Comparison of ENCODE assay signal across 15 cellular contexts in genomic region chr7:101984997-101985645, GRCh38.
A peak's percentile ranks its signal among the peaks of the same experiment; 100 is the strongest.
DNase-seq lines count a peak whose midpoint lies in the region; ATAC-seq, FAIRE-seq and TF ChIP-seq lines count a peak whose summit lies in the region.
"Had no signal": no experiment of that assay in that cellular context is flagged by ENCODE, and none has a peak within 500 bp of the region (broad histone marks: within the 10 kb centered on the region; RNA-seq: fewer than 3 reads in every experiment).

No MANE protein-coding gene starts in this region.

- no peak overlapping the region for H4K5ac ChIP-seq in mesendoderm (ENCODE audit: low read length)

- peaks cover 36% of the 10 kb centered on the region for H3K79me2 ChIP-seq in mesendoderm (ENCODE audit: control insufficient read depth, insufficient read depth, low read length)

- H3K4ac ChIP-seq in mesendoderm (ENCODE audit: low read depth, low read length) = no peak overlapping the region

- peak; percentile 76 for FAIRE-seq in GM12892 (lab: Jason Lieb, UNC)

- H2AK5ac ChIP-seq in mesendoderm (ENCODE audit: low read length) = no peak overlapping the region

- H3K36me3 ChIP-seq in BLaER1 treated with 17β-estradiol and CSF1 and Interleukin-3, amounts not matched to agents 10 nM and 100 nM = peaks cover 0 to 22% (median 9%) of the 10 kb centered on the region in 11 experiments; a peak in 10 of 22 replicates
- H3K36me3 ChIP-seq in mesendoderm (ENCODE audit: control insufficient read depth, insufficient read depth, low read length) (no peaks in the 10 kb centered on the region), ovary (no peaks in the 10 kb centered on the region)
- H3K36me3 ChIP-seq: right lobe of liver had no signal

- H4K8ac ChIP-seq in mesendoderm (ENCODE audit: low read depth, low read length) = no peak overlapping the region

- no peak overlapping the region for H2BK120ac ChIP-seq in mesendoderm (ENCODE audit: low read depth, low read length)

- no peak for TF ChIP-seq EP300 in ovary (IDR thresholded peaks at IDR 0.05)

- no peak overlapping the region for H3K56ac ChIP-seq in mesendoderm (ENCODE audit: low read length)

- H3K27me3 ChIP-seq in BLaER1 treated with 17β-estradiol and CSF1 and Interleukin-3, amounts not matched to agents 10 nM and 100 nM = no peaks in the 10 kb centered on the region
- H3K27me3 ChIP-seq in mesendoderm (ENCODE audit: insufficient read depth, low read length, poor library complexity) = no peaks in the 10 kb centered on the region
- H3K27me3 ChIP-seq in ovary = no peaks in the 10 kb centered on the region
- H3K27me3 ChIP-seq: right lobe of liver, tibial nerve had no signal

- no peak overlapping the region for H3K23ac ChIP-seq in mesendoderm (ENCODE audit: low read length)

- no peak overlapping the region for H2BK5ac ChIP-seq in mesendoderm (ENCODE audit: low read length)

- peak overlapping the region in 5 of 11 experiments; percentile 4 to 82 (median 44); a peak in 5 of 22 replicates for H3K27ac ChIP-seq in BLaER1 treated with 17β-estradiol and CSF1 and Interleukin-3, amounts not matched to agents 10 nM and 100 nM
- H3K27ac ChIP-seq in mesendoderm (ENCODE audit: low read depth, low read length) (peak overlapping the region; percentile 32), ovary (no peak overlapping the region)
- H3K27ac ChIP-seq: right lobe of liver, tibial nerve had no signal

- no peak for ATAC-seq in HG03521 (IDR thresholded peaks at IDR 0.05; ENCODE audit: unreplicated experiment)
- ATAC-seq in HG03342 (IDR thresholded peaks at IDR 0.05; ENCODE audit: unreplicated experiment) = no peak
- no peak for ATAC-seq in HG02938 (IDR thresholded peaks at IDR 0.05; ENCODE audit: unreplicated experiment)
- ATAC-seq: activated CD4-positive, CD25-positive, alpha-beta regulatory T cell treated with anti-CD3 and anti-CD28 coated beads, Interleukin-2, amount 50 U/mL, for 24 hours; activated CD8-positive, alpha-beta memory T cell treated with anti-CD3 and anti-CD28 coated beads, Interleukin-2, amount 10 ng/mL, durations not matched to agents 7 days and 5 days; right lobe of liver had no signal

- peak overlapping the region in 5 of 11 experiments; percentile 3 to 45 (median 41); a peak in 8 of 22 replicates for H3K9ac ChIP-seq in BLaER1 treated with 17β-estradiol and CSF1 and Interleukin-3, amounts not matched to agents 10 nM and 100 nM
- H3K9ac ChIP-seq in mesendoderm (ENCODE audit: low read length) = no peak overlapping the region

- H4K20me1 ChIP-seq in BLaER1 treated with 17β-estradiol and CSF1 and Interleukin-3, amounts not matched to agents 10 nM and 100 nM = peaks cover 20 to 94% (median 83%) of the 10 kb centered on the region in 11 experiments; a peak in 21 of 22 replicates

- H3K79me1 ChIP-seq in mesendoderm (ENCODE audit: low read length) = peaks cover 33% of the 10 kb centered on the region

- H3K4me1 ChIP-seq in BLaER1 treated with 17β-estradiol and CSF1 and Interleukin-3, amounts not matched to agents 10 nM and 100 nM = peaks cover 80 to 96% (median 93%) of the 10 kb centered on the region in 10 experiments
- H3K4me1 ChIP-seq in mesendoderm (ENCODE audit: control insufficient read depth, low read depth, low read length) (no peaks in the 10 kb centered on the region), ovary (ENCODE audit: insufficient read depth) (peaks cover 1% of the 10 kb centered on the region)
- H3K4me1 ChIP-seq: right lobe of liver, tibial nerve had no signal

- no peak for TF ChIP-seq POLR2A in GM12892 (IDR thresholded peaks at IDR 0.05; ENCODE audit: low read depth, low read length)
- TF ChIP-seq POLR2A in ovary (IDR thresholded peaks at IDR 0.05) = no peak

- H3K18ac ChIP-seq in mesendoderm (ENCODE audit: low read length) = peak overlapping the region; percentile 40

- no peak overlapping the region for H2BK15ac ChIP-seq in mesendoderm (replicated peaks; ENCODE audit: low read depth)

- H3K9me3 ChIP-seq in BLaER1 treated with 17β-estradiol and CSF1 and Interleukin-3, amounts not matched to agents 10 nM and 100 nM (replicated peaks in 1 of 11) = peaks cover 0 to 4% (median 0%) of the 10 kb centered on the region in 11 experiments; a peak in 1 of 22 replicates
- H3K9me3 ChIP-seq in ovary = no peaks in the 10 kb centered on the region
- H3K9me3 ChIP-seq: right lobe of liver, tibial nerve had no signal

- TF ChIP-seq CTCF in ovary (IDR thresholded peaks at IDR 0.05) = no peak

- H3K4me3 ChIP-seq in BLaER1 treated with 17β-estradiol and CSF1 and Interleukin-3, amounts not matched to agents 10 nM and 100 nM = no peak overlapping the region
- H3K4me3 ChIP-seq in mesendoderm (ENCODE audit: low read length) (no peak overlapping the region), ovary (no peak overlapping the region)
- H3K4me3 ChIP-seq: right lobe of liver, tibial nerve had no signal

- intact Hi-C loops in ovary (cut with DNase I) = no loop called here

- peak overlapping the region; percentile 44 to 94 (median 82) for H3K4me2 ChIP-seq in BLaER1 treated with 17β-estradiol and CSF1 and Interleukin-3, amounts not matched to agents 10 nM and 100 nM
- H3K4me2 ChIP-seq in mesendoderm (ENCODE audit: low read length) = no peak overlapping the region

- DNase-seq in GM12892 (ENCODE audit: insufficient read length) = no peak
- DNase-seq in NCI-H2227 treated with DMSO at 0.1 percent for 48 hours (lab: John Stamatoyannopoulos, UW) = peak; percentile 74
- DNase-seq in mesendoderm = no peak
- no peak for DNase-seq in ovary
- DNase-seq: activated CD8-positive, alpha-beta memory T cell treated with anti-CD3 and anti-CD28 coated beads, Interleukin-2, amount 10 ng/mL, durations not matched to agents 7 days and 5 days; HCEC 1CT; NCI-H748 treated with DMSO at 0.1 percent for 48 hours; right lobe of liver; RPMI8226 had no signal

- no CpG with 5 or more reads among the region's 11 CpGs for WGBS in mesendoderm (ENCODE audit: extremely low coverage, insufficient coverage, low lambda C conversion rate)
- WGBS in ovary, 3 donors = 80 to 90% (median 83%) methylated on average over 11 of the region's 11 CpGs
